In genomic region chr1:21868941-21869454, GRCh38 we compare ENCODE assay signal across 17 cellular contexts. TPM values are rescaled to one million over a fixed set of nuclear protein-coding genes. Genes with fewer than 3 reads are reported as not detected.
A peak's percentile ranks its signal among the peaks of the same experiment; 100 is the strongest.
DNase-seq lines count a peak whose midpoint lies in the region; ATAC-seq and TF ChIP-seq lines count a peak whose summit lies in the region.
"Had no signal": no experiment of that assay in that cellular context is flagged by ENCODE, and none has a peak within 500 bp of the region (broad histone marks: within the 10 kb centered on the region; RNA-seq: fewer than 3 reads in every experiment).

No MANE protein-coding gene starts in this region.

- peak overlapping the region; percentile 70 to 78 for H3K27ac ChIP-seq in right atrium auricular region
- H3K27ac ChIP-seq in PC-9 = no peak overlapping the region
- H3K27ac ChIP-seq: epithelial cell of prostate had no signal

- POLR2A ChIA-PET in PC-9 (lab: Charles Lee; ENCODE audit: unreplicated experiment) = no interaction called here

- ATAC-seq in Right ventricle myocardium inferior = no peak
- ATAC-seq in memory B cell (ENCODE audit: low read depth) = no peak
- ATAC-seq: activated CD8-positive, alpha-beta T cell treated with anti-CD3 and anti-CD28 coated beads for 36 hours had no signal

- H3K9me2 ChIP-seq in PC-9 (ENCODE audit: insufficient read depth) = no peaks in the 10 kb centered on the region

- H3K36me3 ChIP-seq in right atrium auricular region = peaks cover 87% of the 10 kb centered on the region
- H3K36me3 ChIP-seq in PC-9 (ENCODE audit: low read depth) = no peaks in the 10 kb centered on the region

- intact Hi-C loops in Right ventricle myocardium inferior (cut with DNase I) = no loop called here
- intact Hi-C loops in PC-9 (cut with micrococcal nuclease; ENCODE audit: unreplicated experiment) = no loop called here

- H3K36me3 Mint-ChIP-seq in memory B cell = no peaks in the 10 kb centered on the region
- H3K36me3 Mint-ChIP-seq in type B pancreatic cell = no peaks in the 10 kb centered on the region

- H3K4me1 Mint-ChIP-seq in memory B cell (peaks cover 19% of the 10 kb centered on the region), type B pancreatic cell (ENCODE audit: unreplicated experiment) (peaks cover 10% of the 10 kb centered on the region)

- H3K4me2 ChIP-seq in PC-9 = peak overlapping the region; percentile 30; the same call in 1 of the 2 replicates

- H3K27ac Mint-ChIP-seq in memory B cell = peak overlapping the region; percentile 63
- H3K27ac Mint-ChIP-seq in type B pancreatic cell = peak overlapping the region; percentile 13
- H3K27ac Mint-ChIP-seq: activated CD8-positive, alpha-beta T cell treated with anti-CD3 and anti-CD28 coated beads for 36 hours had no signal

- no peak overlapping the region for H2AFZ ChIP-seq in PC-9

- DNase-seq in right atrium auricular region (ENCODE audit: low spot score) (no peak), Right ventricle myocardium inferior (ENCODE audit: missing footprints) (no peak), PC-9 (no peak), memory B cell (ENCODE audit: low spot score in 2 of 2) (no peak), type B pancreatic cell (ENCODE audit: extremely low spot score, unreplicated experiment) (no peak), Kasumi-1 (lab: John Stamatoyannopoulos, UW) (no peak), mucosa of gallbladder (ENCODE audit: low spot score) (no peak)
- DNase-seq in activated CD4-positive, alpha-beta T cell treated with anti-CD3 and anti-CD28 coated beads for 4 hours = no peak
- DNase-seq: activated CD8-positive, alpha-beta T cell treated with anti-CD3 and anti-CD28 coated beads for 36 hours; islet precursor cell; mesendoderm; MM.1S; stimulated activated CD4-positive, alpha-beta T cell treated with anti-CD3 and anti-CD28 coated beads, Interleukin-4, amount 100 ng/mL, for 24 hours had no signal

- H3K27me3 Mint-ChIP-seq in memory B cell (no peaks in the 10 kb centered on the region), type B pancreatic cell (no peaks in the 10 kb centered on the region)
- H3K27me3 Mint-ChIP-seq: activated CD8-positive, alpha-beta T cell treated with anti-CD3 and anti-CD28 coated beads for 36 hours had no signal

- no peaks in the 10 kb centered on the region for H4K20me1 ChIP-seq in PC-9 (ENCODE audit: insufficient read depth)

- H3K4me3 ChIP-seq in right atrium auricular region = no peak overlapping the region
- no peak overlapping the region for H3K4me3 ChIP-seq in PC-9
- H3K4me3 ChIP-seq: HAP-1, heart right ventricle had no signal

- no peak for TF ChIP-seq CTCF in right atrium auricular region (IDR thresholded peaks at IDR 0.05)
- no peak for TF ChIP-seq CTCF in PC-9 (conservative IDR thresholded peaks at IDR 0.05)
- TF ChIP-seq CTCF in type B pancreatic cell (conservative IDR thresholded peaks at IDR 0.05) = no peak

- H3K4me3 Mint-ChIP-seq in memory B cell (no peak overlapping the region), type B pancreatic cell (no peak overlapping the region)
- H3K4me3 Mint-ChIP-seq: activated CD8-positive, alpha-beta T cell treated with anti-CD3 and anti-CD28 coated beads for 36 hours had no signal

- H3K9me3 ChIP-seq in right atrium auricular region = no peaks in the 10 kb centered on the region
- H3K9me3 ChIP-seq in PC-9 (ENCODE audit: insufficient read depth, low read depth) = no peaks in the 10 kb centered on the region
- H3K9me3 ChIP-seq: HAP-1, heart right ventricle had no signal

- H3K27me3 ChIP-seq in right atrium auricular region (no peaks in the 10 kb centered on the region), PC-9 (ENCODE audit: insufficient read depth, low read depth) (no peaks in the 10 kb centered on the region)
- H3K27me3 ChIP-seq: heart right ventricle had no signal

- BruUV-seq in PC-9 (replicated peaks; lab: Mats Ljungman, UMichigan) = no TSS peak

- H3K4me1 ChIP-seq in right atrium auricular region (peaks cover 0 to 24% of the 10 kb centered on the region in 2 donors), PC-9 (replicated peaks; ENCODE audit: insufficient read depth) (peaks cover 37% of the 10 kb centered on the region)
- H3K4me1 ChIP-seq: HAP-1 had no signal

- H3K79me2 ChIP-seq in PC-9 (ENCODE audit: low read depth) = no peaks in the 10 kb centered on the region

- H3K9me3 Mint-ChIP-seq in memory B cell (no peaks in the 10 kb centered on the region), type B pancreatic cell (no peaks in the 10 kb centered on the region)
- H3K9me3 Mint-ChIP-seq: activated CD8-positive, alpha-beta T cell treated with anti-CD3 and anti-CD28 coated beads for 36 hours had no signal

- CTCF ChIA-PET in PC-9 (lab: Charles Lee) = no interaction called here

- H3F3A ChIP-seq in PC-9 (ENCODE audit: insufficient read depth, low read depth) = peaks cover 17% of the 10 kb centered on the region

RNA-seq across cellular contexts. Expression of gene LDLRAD2, which starts 56.9 kb away (rescaled TPM):
- not detected for total RNA-seq in right atrium auricular region
- total RNA-seq in Right ventricle myocardium inferior = not detected
- not detected in 2 replicates for total RNA-seq in PC-9 (2021)
- total RNA-seq in type B pancreatic cell (ENCODE audit: low replicate concordance) = 0.19 TPM in 1 of 2 replicates, not detected in the other
- 0.26 TPM for total RNA-seq in mucosa of gallbladder
- total RNA-seq: OCI-LY7 had no signal
